ENCODE assay signal across 1 cellular context in genomic region chr6:139380611-139381010, GRCh38.
TF ChIP-seq lines count a peak whose summit lies in the region.

No MANE protein-coding gene starts in this region.

TF ChIP-seq in K562, 482 proteins besides CTCF, POLR2A, EP300 and RAD21 (continued from another document):
- TF ChIP-seq BCLAF1 (IDR thresholded peaks at IDR 0.05; ENCODE audit: borderline replicate concordance in 1 of 2, control insufficient read depth in 1 of 2, low read depth in 2 of 2, low read length in 1 of 2), result no peak
- TF ChIP-seq ZFX (CRISPR knock-in tag; IDR thresholded peaks at IDR 0.05), result no peak
- TF ChIP-seq BHLHE40 (IDR thresholded peaks at IDR 0.05; ENCODE audit: low read length), result no peak
- no peak for TF ChIP-seq ZMIZ1 (IDR thresholded peaks at IDR 0.05; ENCODE audit: low read depth in 2 of 2, low read length in 2 of 2)
TF ChIP-seq in K562: peak in this region for 3.
